16 cellular contexts compared by ENCODE assay signal in the genomic region with DNA sequence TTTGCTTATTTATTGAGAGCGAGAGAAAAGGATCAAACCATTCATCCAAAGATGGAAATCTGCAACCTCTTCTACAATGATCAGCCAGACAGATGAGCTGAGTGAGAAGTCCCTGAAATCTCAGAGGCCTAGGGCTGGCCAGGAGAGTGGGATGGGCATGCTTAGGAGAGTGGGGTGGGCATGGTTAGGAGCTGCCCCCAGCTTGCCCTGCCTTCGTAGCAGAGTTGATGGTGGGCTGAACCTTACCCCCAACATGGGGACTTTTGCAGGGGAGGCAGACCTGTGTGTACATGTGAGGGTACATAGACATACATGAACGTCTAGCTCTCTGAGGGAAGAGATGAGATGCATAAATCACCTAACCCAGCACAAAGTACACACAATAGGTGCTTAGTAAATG.
DNase-seq lines count a peak whose midpoint lies in the region; ATAC-seq, FAIRE-seq and TF ChIP-seq lines count a peak whose summit lies in the region.
"Had no signal": no experiment of that assay in that cellular context is flagged by ENCODE, and none has a peak within 500 bp of the region (broad histone marks: within the 10 kb centered on the region; RNA-seq: fewer than 3 reads in every experiment).

No MANE protein-coding gene starts in this region.

- 58% methylated on average over 3 of the region's 3 CpGs for WGBS in esophagus muscularis mucosa

- TF ChIP-seq EP300 in esophagus muscularis mucosa (IDR thresholded peaks at IDR 0.05) = no peak

- TF ChIP-seq CTCF in bronchial epithelial cell (IDR thresholded peaks at IDR 0.05; ENCODE audit: insufficient read depth, low read length, severe bottlenecking) (no peak), esophagus muscularis mucosa (IDR thresholded peaks at IDR 0.05) (no peak), vagina (IDR thresholded peaks at IDR 0.05) (no peak)

- ATAC-seq in Right ventricle myocardium inferior (no peak), HG02840 (IDR thresholded peaks at IDR 0.05; ENCODE audit: low FRiP score, unreplicated experiment) (no peak)
- ATAC-seq: CD8-positive, alpha-beta T cell had no signal

- TF ChIP-seq POLR2A in esophagus muscularis mucosa (IDR thresholded peaks at IDR 0.05; ENCODE audit: low read depth) (no peak), vagina (IDR thresholded peaks at IDR 0.05) (no peak)

- H3K27me3 ChIP-seq in bronchial epithelial cell (ENCODE audit: control insufficient read depth, insufficient read depth, low read length) (no peaks in the 10 kb centered on the region), esophagus muscularis mucosa (no peaks in the 10 kb centered on the region), vagina (no peaks in the 10 kb centered on the region)
- H3K27me3 ChIP-seq: BLaER1 treated with 17β-estradiol and CSF1 and Interleukin-3, amounts not matched to agents 10 nM and 100 nM had no signal

- DNase-seq in cardiac septum (ENCODE audit: low spot score) (peak; percentile 26), Right ventricle myocardium inferior (ENCODE audit: missing footprints) (no peak), bronchial epithelial cell (ENCODE audit: low read depth) (no peak), esophagus muscularis mucosa (ENCODE audit: extremely low spot score) (peak; percentile 47), vagina (ENCODE audit: extremely low spot score in 2 of 2) (peak; percentile 8 to 79), retina (no peak)
- DNase-seq: Calu3; CD8-positive, alpha-beta T cell; DMS79 treated with DMSO at 0.1 percent for 48 hours; GF-D8; GOT3; H7; IMR-90 had no signal

- H3K9me3 ChIP-seq in esophagus muscularis mucosa = no peaks in the 10 kb centered on the region
- no peaks in the 10 kb centered on the region for H3K9me3 ChIP-seq in vagina

- intact Hi-C loops in cardiac septum (cut with DNase I) = no loop called here
- intact Hi-C loops in Right ventricle myocardium inferior (cut with DNase I) = no loop called here
- intact Hi-C loops in esophagus muscularis mucosa (cut with DNase I) = no loop called here
- intact Hi-C loops in vagina (cut with DNase I) = no loop called here

- FAIRE-seq in bronchial epithelial cell (lab: Jason Lieb, UNC) = peak; percentile 36

- H3K4me3 ChIP-seq in bronchial epithelial cell (ENCODE audit: low read depth, low read length) (no peak overlapping the region), esophagus muscularis mucosa (no peak overlapping the region), vagina (no peak overlapping the region)
- H3K4me3 ChIP-seq: BLaER1 treated with 17β-estradiol and CSF1 and Interleukin-3, amounts not matched to agents 10 nM and 100 nM had no signal

- H3K36me3 ChIP-seq in bronchial epithelial cell (ENCODE audit: control insufficient read depth, insufficient read depth, low read length) = no peaks in the 10 kb centered on the region
- no peaks in the 10 kb centered on the region for H3K36me3 ChIP-seq in esophagus muscularis mucosa
- H3K36me3 ChIP-seq in vagina = no peaks in the 10 kb centered on the region
- H3K36me3 ChIP-seq: BLaER1 treated with 17β-estradiol and CSF1 and Interleukin-3, amounts not matched to agents 10 nM and 100 nM had no signal

- no peak overlapping the region for H3K27ac ChIP-seq in esophagus muscularis mucosa (replicated peaks in 1 of 4)
- no peak overlapping the region for H3K27ac ChIP-seq in vagina
- H3K27ac ChIP-seq: BLaER1 treated with 17β-estradiol and CSF1 and Interleukin-3, amounts not matched to agents 10 nM and 100 nM; HL-60 had no signal

- no peaks in the 10 kb centered on the region for H3K4me1 ChIP-seq in esophagus muscularis mucosa
- no peaks in the 10 kb centered on the region for H3K4me1 ChIP-seq in vagina
- H3K4me1 ChIP-seq: BLaER1 treated with 17β-estradiol and CSF1 and Interleukin-3, amounts not matched to agents 10 nM and 100 nM had no signal

Comparison
In these comparisons a context has a peak if more than half of its experiments do, and no peak if none do; other contexts are left out.
1. DNase-seq: peak in cardiac septum (single experiment), esophagus muscularis mucosa (single experiment) and vagina (2 of 2); none in Right ventricle myocardium inferior (single experiment), bronchial epithelial cell (single experiment) and retina (single experiment).